In the genomic region with DNA sequence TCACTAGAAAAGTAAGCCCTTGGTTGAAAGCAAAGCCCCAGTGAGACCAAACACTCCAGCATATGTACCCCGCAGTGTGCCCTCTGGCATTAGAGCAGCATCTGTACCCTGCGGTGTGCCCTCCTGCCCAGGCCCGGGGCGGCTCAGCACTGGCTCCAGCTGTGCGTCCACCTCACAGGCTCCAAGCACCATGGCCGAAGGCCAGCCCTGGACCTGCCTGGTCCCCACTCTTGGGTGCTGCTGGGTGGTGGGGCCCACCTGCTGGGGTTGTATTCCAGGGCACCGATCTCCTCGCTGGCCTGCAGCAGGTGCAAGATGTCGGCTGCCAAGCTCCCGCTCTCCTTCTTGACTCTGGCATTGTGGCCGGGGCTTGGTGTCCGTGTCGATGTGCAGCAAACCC, we compare ENCODE assay signal across 20 cellular contexts.
"Had no signal": no experiment of that assay in that cellular context is flagged by ENCODE, and none has a peak within 500 bp of the region (broad histone marks: within the 10 kb centered on the region; RNA-seq: fewer than 3 reads in every experiment).

No MANE protein-coding gene starts in this region.

- H3K27ac Mint-ChIP-seq: dendritic cell treated with granulocyte-macrophage colony-stimulating factor and Interleukin-4, amounts not matched to agents 40 ng/mL and 50 ng/mL, for 4 days; effector memory CD8-positive, alpha-beta T cell; naive thymus-derived CD8-positive, alpha-beta T cell; stimulated activated effector memory CD8-positive, alpha-beta T cell treated with anti-CD3 and anti-CD28 coated beads, Interleukin-12 subunit alpha, Interleukin-12 subunit beta, amount 100 ng/mL, for 72 hours had no signal

- H3K27me3 ChIP-seq: esophagus squamous epithelium, gastroesophageal sphincter, neutrophil, suprapubic skin, thyroid gland, upper lobe of left lung had no signal

- H3K4me1 ChIP-seq: esophagus squamous epithelium, gastroesophageal sphincter, suprapubic skin, thyroid gland, upper lobe of left lung had no signal

- ATAC-seq: effector memory CD8-positive, alpha-beta T cell; gastroesophageal sphincter; left colon; mucosa of descending colon; naive thymus-derived CD8-positive, alpha-beta T cell; right cardiac atrium; stimulated activated effector memory CD8-positive, alpha-beta T cell treated with anti-CD3 and anti-CD28 coated beads, Interleukin-12 subunit alpha, Interleukin-12 subunit beta, amount 100 ng/mL, for 72 hours; stimulated activated naive CD8-positive, alpha-beta T cell treated with anti-CD3 and anti-CD28 coated beads, Interleukin-15, Interleukin-2, amounts not matched to agents 100 U/mL and 50 U/mL, for 24 hours had no signal

- H3K4me3 ChIP-seq: esophagus squamous epithelium, gastroesophageal sphincter, mucosa of descending colon, suprapubic skin, thyroid gland, upper lobe of left lung had no signal

- H3K27ac ChIP-seq: epithelial cell of prostate, esophagus squamous epithelium, gastroesophageal sphincter, neutrophil, suprapubic skin, thyroid gland, upper lobe of left lung had no signal

- DNase-seq: effector memory CD8-positive, alpha-beta T cell; esophagus squamous epithelium; foreskin fibroblast; glutamatergic neuron; left colon; mammary epithelial cell; naive thymus-derived CD8-positive, alpha-beta T cell; small intestine; stimulated activated CD4-positive, alpha-beta T cell treated with anti-CD3 and anti-CD28 coated beads, Interleukin-2, amount 100 ng/mL, for 48 hours; stimulated activated naive CD8-positive, alpha-beta T cell treated with anti-CD3 and anti-CD28 coated beads, Interleukin-15, Interleukin-2, amounts not matched to agents 100 U/mL and 50 U/mL, for 24 hours; thyroid gland had no signal

- H3K36me3 Mint-ChIP-seq: naive thymus-derived CD8-positive, alpha-beta T cell; stimulated activated effector memory CD8-positive, alpha-beta T cell treated with anti-CD3 and anti-CD28 coated beads, Interleukin-12 subunit alpha, Interleukin-12 subunit beta, amount 100 ng/mL, for 72 hours had no signal

- H3K36me3 ChIP-seq: esophagus squamous epithelium, gastroesophageal sphincter, neutrophil, suprapubic skin, thyroid gland, upper lobe of left lung had no signal

- H3K9me3 ChIP-seq: gastroesophageal sphincter, neutrophil, suprapubic skin, thyroid gland, upper lobe of left lung had no signal
